Comparison of ENCODE assay signal across 8 cellular contexts in the genomic region with DNA sequence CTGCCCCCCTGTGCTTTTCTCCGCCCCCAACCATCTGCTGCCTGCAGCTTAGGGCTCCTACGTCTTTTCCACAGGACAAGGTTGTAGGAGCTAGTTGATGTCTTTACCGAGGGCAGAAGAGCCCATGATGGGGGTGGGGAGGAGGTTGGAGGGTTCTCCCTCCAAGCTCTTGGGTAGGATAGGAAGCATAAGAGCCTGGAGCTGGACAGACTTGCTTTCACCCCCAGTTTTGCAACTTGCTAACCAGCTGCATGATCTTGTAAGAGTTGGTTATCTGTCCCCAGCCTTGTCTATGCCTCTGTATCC. TPM values are rescaled to one million over a fixed set of nuclear protein-coding genes. Genes with fewer than 3 reads are reported as not detected.
DNase-seq lines count a peak whose midpoint lies in the region; ATAC-seq and TF ChIP-seq lines count a peak whose summit lies in the region.

No MANE protein-coding gene starts in this region.

- no peak overlapping the region for H3K27ac ChIP-seq in SU-DHL-6 (ENCODE audit: low read depth, low read length)
- H3K27ac ChIP-seq in sigmoid colon, result peak overlapping the region; percentile 87 to 90 (median 88)

- H2AFZ ChIP-seq in SU-DHL-6 (ENCODE audit: low read depth, low read length, severe bottlenecking), result no peak overlapping the region

- TF ChIP-seq EP300 in sigmoid colon (IDR thresholded peaks at IDR 0.05), result no peak

- 0 out of 2 replicates have a peak, but pooled peaks cover 3% of the 10 kb centered on the region for H3F3A ChIP-seq in SU-DHL-6 (ENCODE audit: insufficient read depth)

- 8 to 16% methylated on average over 3 of the region's 3 CpGs for WGBS in sigmoid colon, 2 donors

- H4K20me1 ChIP-seq in SU-DHL-6 (ENCODE audit: low read depth, low read length), result no peaks in the 10 kb centered on the region

- no peak for ATAC-seq in GM18870 (IDR thresholded peaks at IDR 0.05; ENCODE audit: unreplicated experiment)

- H3K36me3 ChIP-seq in H7 (replicated peaks; ENCODE audit: control insufficient read depth, insufficient read depth, low read length) (peaks cover 44% of the 10 kb centered on the region), SU-DHL-6 (ENCODE audit: low read length) (peaks cover 6% of the 10 kb centered on the region; the same call in 1 of the 2 replicates), sigmoid colon (peaks cover 36 to 76% (median 63%) of the 10 kb centered on the region in 4 donors)

- peaks cover 29% of the 10 kb centered on the region for H3K79me2 ChIP-seq in SU-DHL-6 (ENCODE audit: insufficient read depth, low read length)

- no peak for TF ChIP-seq CTCF in SU-DHL-6 (IDR thresholded peaks at IDR 0.05; ENCODE audit: insufficient read depth, low read length, poor library complexity, severe bottlenecking)
- no peak for TF ChIP-seq CTCF in fibroblast of villous mesenchyme (IDR thresholded peaks at IDR 0.05; ENCODE audit: insufficient read depth, low read depth, low read length)
- TF ChIP-seq CTCF in sigmoid colon (IDR thresholded peaks at IDR 0.05), result no peak

- TF ChIP-seq POLR2A in sigmoid colon (IDR thresholded peaks at IDR 0.05), result no peak

- no peaks in the 10 kb centered on the region for H3K27me3 ChIP-seq in H7 (ENCODE audit: control insufficient read depth, insufficient read depth, low read length)
- H3K27me3 ChIP-seq in SU-DHL-6 (ENCODE audit: low read length), result no peaks in the 10 kb centered on the region
- H3K27me3 ChIP-seq in sigmoid colon, result no peaks in the 10 kb centered on the region

- H3K4me2 ChIP-seq in SU-DHL-6 (ENCODE audit: low read depth, low read length, poor library complexity, severe bottlenecking), result peak overlapping the region; percentile 68

- DNase-seq in H7, result no peak
- DNase-seq in fibroblast of villous mesenchyme (ENCODE audit: low read depth), result no peak
- DNase-seq in sigmoid colon, result no peak
- no peak for DNase-seq in COLO829 (ENCODE audit: low spot score)
- no peak for DNase-seq in SHP77 (lab: John Stamatoyannopoulos, UW)
- no peak for DNase-seq in effector CD4-positive, alpha-beta T cell

- intact Hi-C loops in sigmoid colon (cut with DNase I), result loop anchor here (2.0 to 5.0 kb wide), 4 partner anchors 52 to 170 kb away; a partner anchor contains a TSS

- H3K9me3 ChIP-seq in SU-DHL-6 (ENCODE audit: insufficient read depth, low read length) (no peaks in the 10 kb centered on the region), sigmoid colon (no peaks in the 10 kb centered on the region)

- no peaks in the 10 kb centered on the region for H3K9me2 ChIP-seq in SU-DHL-6 (replicated peaks; ENCODE audit: insufficient read depth, low read length)

- peaks cover 0 to 37% (median 29%) of the 10 kb centered on the region in 4 donors for H3K4me1 ChIP-seq in sigmoid colon

- H3K4me3 ChIP-seq in H7 (ENCODE audit: insufficient read depth, low read depth, low read length), result peak overlapping the region; percentile 95
- peak overlapping the region; percentile 76 for H3K4me3 ChIP-seq in SU-DHL-6 (ENCODE audit: insufficient read depth, low read length, poor library complexity, severe bottlenecking)
- H3K4me3 ChIP-seq in fibroblast of villous mesenchyme (ENCODE audit: low read depth, low read length), result peak overlapping the region; percentile 98
- H3K4me3 ChIP-seq in sigmoid colon, result peak overlapping the region; percentile 71 to 98 (median 96)

- peak overlapping the region; percentile 73 for H3K9ac ChIP-seq in SU-DHL-6 (ENCODE audit: low read length)

RNA-seq across cellular contexts. Expression of a gene that starts 0.9 kb away (rescaled TPM):
- 31.1 and 38.8 TPM in 2 replicates for total RNA-seq in H7 (2014; rRNA removed; shearing (Covaris generic))
- 33.5 and 51.0 TPM in 2 replicates for total RNA-seq in fibroblast of villous mesenchyme
- 10 to 100 TPM; 32.4 to 51.3 (median 39.2) TPM for total RNA-seq in sigmoid colon
- 10 to 100 TPM; 36.5 to 48.9 (median 45.6) TPM for polyA plus RNA-seq in sigmoid colon

RNA-seq across cellular contexts. Expression of a gene that starts 12.2 kb away (rescaled TPM):
- 567 and 667 TPM in 2 replicates for total RNA-seq in H7 (2014; rRNA removed; shearing (Covaris generic))
- 375 and 469 TPM in 2 replicates for total RNA-seq in fibroblast of villous mesenchyme
- 100 to 1,000 TPM; 203 to 239 (median 225) TPM for total RNA-seq in sigmoid colon
- polyA plus RNA-seq in sigmoid colon, result 100 to 1,000 TPM; 226 to 240 (median 237) TPM

RNA-seq across cellular contexts. Expression of a gene that starts 31.7 kb away (rescaled TPM):
- 40.6 and 44.4 TPM in 2 replicates for total RNA-seq in H7 (2014; rRNA removed; shearing (Covaris generic))
- 39.3 and 46.1 TPM in 2 replicates for total RNA-seq in fibroblast of villous mesenchyme
- total RNA-seq in sigmoid colon, result 10 to 100 TPM; 38.5 to 71.2 (median 53.9) TPM
- 10 to 100 TPM; 15.0 to 40.8 (median 26.4) TPM for polyA plus RNA-seq in sigmoid colon

RNA-seq across cellular contexts. Expression of a gene that starts 42.5 kb away (rescaled TPM):
- total RNA-seq in H7 (2014; rRNA removed; shearing (Covaris generic)), result 0.41 TPM in 1 of 2 replicates, not detected in the other
- not detected in 2 replicates for total RNA-seq in fibroblast of villous mesenchyme
- total RNA-seq in sigmoid colon, result under 1 TPM in 2 of 4 donors, not detected in 2; 0.36 to 0.83 TPM
- 1 to 10 TPM in 1 of 3 donors, under 1 TPM in 2; 0.23 to 1.0 (median 0.60) TPM for polyA plus RNA-seq in sigmoid colon

RNA-seq across cellular contexts. Expression of a gene that starts 51.7 kb away (rescaled TPM):
- 58.4 and 65.6 TPM in 2 replicates for total RNA-seq in H7 (2014; rRNA removed; shearing (Covaris generic))
- total RNA-seq in fibroblast of villous mesenchyme (28.0 and 30.7 TPM in 2 replicates), sigmoid colon (10 to 100 TPM; 26.0 to 43.5 (median 31.3) TPM)
- polyA plus RNA-seq in sigmoid colon, result 10 to 100 TPM; 31.8 to 48.1 (median 35.4) TPM
